ENCODE assay signal across 7 cellular contexts in genomic region chr4:54231419-54232150, GRCh38. TPM values are rescaled to one million over a fixed set of nuclear protein-coding genes. Genes with fewer than 3 reads are reported as not detected.
DNase-seq lines count a peak whose midpoint lies in the region; ATAC-seq, FAIRE-seq and TF ChIP-seq lines count a peak whose summit lies in the region.

No MANE protein-coding gene starts in this region.

- H3K27me3 Mint-ChIP-seq in astrocyte (ENCODE audit: low read depth, unreplicated experiment): peaks cover 31% of the 10 kb centered on the region

- DNase-seq in H7 (peak; percentile 84), astrocyte (ENCODE audit: low read depth) (peak; percentile 61), iris pigment epithelial cell (ENCODE audit: low read depth) (peak; percentile 56), spleen (no peak)
- no peak for DNase-seq in activated effector memory CD4-positive, alpha-beta T cell treated with Interleukin-2 at 50 U/mL for 16 hours

- peak overlapping the region; percentile 69 for H2AFZ ChIP-seq in astrocyte (ENCODE audit: low read depth, low read length)

- H3K9ac ChIP-seq in astrocyte (ENCODE audit: low read length): peak overlapping the region; percentile 69

- no peaks in the 10 kb centered on the region for H3K9me3 ChIP-seq in astrocyte (ENCODE audit: insufficient read depth, low read depth, low read length)
- H3K9me3 ChIP-seq in spleen: no peaks in the 10 kb centered on the region

- peaks cover 15% of the 10 kb centered on the region for H3K4me1 Mint-ChIP-seq in astrocyte (ENCODE audit: low read depth, unreplicated experiment)

- H3K9me3 Mint-ChIP-seq in astrocyte (ENCODE audit: unreplicated experiment): no peaks in the 10 kb centered on the region

- H3K4me2 ChIP-seq in astrocyte (ENCODE audit: low read length): peak overlapping the region; percentile 92

- H3K4me3 Mint-ChIP-seq in astrocyte (ENCODE audit: unreplicated experiment): peak overlapping the region; percentile 85

- no peaks in the 10 kb centered on the region for H3K36me3 Mint-ChIP-seq in astrocyte (ENCODE audit: low read depth, unreplicated experiment)

- H3K79me2 ChIP-seq in astrocyte (ENCODE audit: insufficient read depth, low read length): peaks cover 55% of the 10 kb centered on the region

- H4K20me1 ChIP-seq in astrocyte (ENCODE audit: insufficient read depth, low read length): peaks cover 14% of the 10 kb centered on the region

- H3K4me1 ChIP-seq in astrocyte (ENCODE audit: insufficient read depth, low read length) (peaks cover 56% of the 10 kb centered on the region), spleen (peaks cover 32 to 80% (median 65%) of the 10 kb centered on the region in 6 donors)

- H3K36me3 ChIP-seq in H7 (replicated peaks; ENCODE audit: control insufficient read depth, insufficient read depth, low read length) (no peaks in the 10 kb centered on the region), astrocyte (ENCODE audit: insufficient read depth, low read length) (no peaks in the 10 kb centered on the region), spleen (no peaks in the 10 kb centered on the region)

- peak overlapping the region; percentile 31 for H3K27ac ChIP-seq in astrocyte (ENCODE audit: low read depth, low read length)
- peak overlapping the region in 7 of 8 donors; percentile 58 to 80 (median 66) for H3K27ac ChIP-seq in spleen

- TF ChIP-seq POLR2A in spleen (IDR thresholded peaks at IDR 0.05): no peak

- 3 to 10% (median 4%) methylated on average over 45 to 47 of the region's 47 CpGs for WGBS in spleen, 5 donors

- no peak for TF ChIP-seq CTCF in astrocyte (IDR thresholded peaks at IDR 0.05; ENCODE audit: insufficient read depth, low read depth, low read length)
- TF ChIP-seq CTCF in spleen (IDR thresholded peaks at IDR 0.05 in 8 of 11, conservative IDR thresholded peaks at IDR 0.05 in 3 of 11): no peak

- ATAC-seq in GM19324 (IDR thresholded peaks at IDR 0.05; ENCODE audit: low FRiP score, unreplicated experiment) (no peak), HG02798 (IDR thresholded peaks at IDR 0.05; ENCODE audit: poor library complexity, unreplicated experiment) (no peak)

- intact Hi-C loops in spleen (cut with DNase I; ENCODE audit: low total_unique reads): loop anchor here (5.0 kb wide), 1 partner anchor 1034 kb away; no protein-coding TSS in a partner anchor

- H3K4me3 ChIP-seq in H7 (ENCODE audit: insufficient read depth, low read depth, low read length) (peak overlapping the region; percentile 39), astrocyte (ENCODE audit: insufficient read depth, low read depth, low read length) (peak overlapping the region; percentile 69), spleen (peak overlapping the region; percentile 15 to 81 (median 54))

- H3K27me3 ChIP-seq in H7 (ENCODE audit: control insufficient read depth, insufficient read depth, low read length): peaks cover 63% of the 10 kb centered on the region
- peaks cover 7% of the 10 kb centered on the region for H3K27me3 ChIP-seq in astrocyte (ENCODE audit: insufficient read depth, low read length)
- H3K27me3 ChIP-seq in spleen (replicated peaks in 1 of 7): peaks cover 3 to 97% (median 71%) of the 10 kb centered on the region in 7 donors

- H3K27ac Mint-ChIP-seq in astrocyte (ENCODE audit: unreplicated experiment): no peak overlapping the region

- no peak for FAIRE-seq in astrocyte (lab: Jason Lieb, UNC)

RNA-seq across cellular contexts. Expression of gene PDGFRA, which starts 2.5 kb away (rescaled TPM):
- 5.5 and 10.8 TPM in 2 replicates for total RNA-seq in H7 (2014; rRNA removed; shearing (Covaris generic))
- total RNA-seq in astrocyte (9.2 and 12.6 TPM in 2 replicates), spleen (100 to 1,000 TPM in 5 of 7 donors, 10 to 100 TPM in 2; 49.3 to 399 (median 294) TPM)
- 10 to 100 TPM; 11.1 to 22.7 (median 18.4) TPM for polyA plus RNA-seq in spleen

Comparison
In these comparisons a context has a peak if more than half of its experiments do, and no peak if none do; other contexts are left out.
1. DNase-seq: peak in H7 (single experiment), astrocyte (single experiment) and iris pigment epithelial cell (single experiment); none in spleen (single experiment) and activated effector memory CD4-positive, alpha-beta T cell treated with Interleukin-2 at 50 U/mL for 16 hours (single experiment).
2. Peak in every context shown above with its lines, with median percentiles within 50 percentile points of each other: H3K4me3 ChIP-seq.